ENCODE assay signal across 1 cellular context in the genomic region with DNA sequence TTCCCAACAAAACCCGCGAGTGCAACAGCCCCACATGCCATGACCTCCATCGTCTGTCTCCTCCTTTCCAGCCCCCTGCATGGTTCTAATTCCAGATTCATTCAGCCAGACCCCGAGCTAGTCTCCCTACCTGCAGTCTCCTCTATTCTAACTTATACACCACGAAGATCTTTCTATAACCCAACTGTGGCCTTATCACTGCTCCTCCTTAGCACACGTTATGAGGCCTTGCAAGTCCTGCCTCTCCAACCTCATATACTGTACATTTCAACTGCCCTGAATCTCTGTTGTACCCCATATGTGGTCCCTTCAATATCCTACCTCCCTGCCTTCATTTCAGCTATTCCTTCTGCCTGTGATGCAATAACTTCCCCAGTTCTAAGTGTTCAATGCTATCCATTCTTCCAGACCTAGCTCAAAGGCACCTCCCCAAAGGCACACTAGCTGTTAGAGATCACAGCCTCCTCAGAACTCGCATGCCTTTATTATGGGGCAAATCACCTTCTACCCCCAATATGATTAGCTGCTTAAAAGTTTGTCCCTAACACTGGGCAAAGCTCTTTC.
TF ChIP-seq lines count a peak whose summit lies in the region.

No MANE protein-coding gene starts in this region.

TF ChIP-seq in H1, 55 proteins besides CTCF, POLR2A, EP300 and RAD21:
- peak; percentile 33; the same call in 1 of the 2 replicates for TF ChIP-seq CEBPB (IDR thresholded peaks at IDR 0.05; ENCODE audit: low read depth, low read length)
- no peak for TF ChIP-seq BACH1 (IDR thresholded peaks at IDR 0.05; ENCODE audit: low read length)
